Comparison of ENCODE assay signal across 11 cellular contexts in the genomic region with DNA sequence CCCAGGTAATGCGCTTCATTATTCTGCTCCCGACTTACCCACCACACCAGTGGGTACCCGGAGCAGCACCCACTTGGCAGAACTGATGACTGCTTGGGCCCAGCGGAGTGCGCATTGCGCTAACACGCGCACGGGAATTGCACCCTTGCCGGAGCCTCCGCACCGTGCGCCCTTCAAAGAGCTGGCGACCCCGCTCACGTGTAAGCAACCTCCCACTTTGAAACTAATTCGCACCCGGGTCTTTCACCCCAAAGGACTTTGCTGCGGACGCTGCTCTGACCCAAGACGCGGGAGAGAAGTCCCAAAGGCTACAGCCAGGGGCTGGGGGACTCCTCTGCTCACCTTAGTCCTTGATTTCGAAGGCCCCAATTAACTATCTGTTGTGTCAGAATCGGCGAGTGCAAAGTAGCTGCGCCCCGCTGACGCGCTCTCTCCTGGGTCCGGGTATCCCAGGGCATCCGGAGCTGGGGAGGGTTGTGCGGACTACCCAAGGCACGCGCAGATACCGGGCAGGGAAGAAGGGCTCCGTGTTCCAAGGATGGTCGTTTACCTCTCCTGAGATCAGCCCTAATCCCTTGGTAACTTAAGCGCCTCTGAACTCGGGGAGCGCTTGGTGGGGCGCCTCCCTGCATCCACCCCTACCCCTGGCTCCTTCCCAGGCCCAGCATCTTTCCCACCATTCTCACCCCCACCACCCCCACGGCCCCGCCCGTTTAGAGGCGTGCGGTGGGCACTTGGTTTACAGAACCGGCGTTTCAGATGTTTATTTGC. TPM values are rescaled to one million over a fixed set of nuclear protein-coding genes. Genes with fewer than 3 reads are reported as not detected.
DNase-seq lines count a peak whose midpoint lies in the region; ATAC-seq, FAIRE-seq and TF ChIP-seq lines count a peak whose summit lies in the region.
"Had no signal": no experiment of that assay in that cellular context is flagged by ENCODE, and none has a peak within 500 bp of the region (broad histone marks: within the 10 kb centered on the region; RNA-seq: fewer than 3 reads in every experiment).

No MANE protein-coding gene starts in this region.

- H3K9ac ChIP-seq in HUES48 (ENCODE audit: low read depth, low read length), result no peak overlapping the region
- no peak overlapping the region for H3K9ac ChIP-seq in HepG2 (ENCODE audit: insufficient read depth, low read depth, low read length)

- H3K36me3 ChIP-seq in HUES48 (ENCODE audit: control insufficient read depth, insufficient read depth, low read length), result no peaks in the 10 kb centered on the region
- no peaks in the 10 kb centered on the region for H3K36me3 ChIP-seq in HepG2 (replicated peaks in 1 of 2; ENCODE audit: control insufficient read depth in 1 of 2, insufficient read depth in 2 of 2, low read length in 2 of 2)
- H3K36me3 ChIP-seq in suprapubic skin, result no peaks in the 10 kb centered on the region
- H3K36me3 ChIP-seq: neutrophil had no signal

- TF ChIP-seq RAD21 in HepG2 (CRISPR knock-in tag; IDR thresholded peaks at IDR 0.05), result no peak

- H2AFZ ChIP-seq in HepG2 (ENCODE audit: low read length), result no peak overlapping the region

- H3K27me3 Mint-ChIP-seq in activated CD4-positive, alpha-beta memory T cell treated with anti-CD3 and anti-CD28 coated beads for 36 hours, result peaks cover 81% of the 10 kb centered on the region

- TF ChIP-seq POLR2A in HepG2 (IDR thresholded peaks at IDR 0.05; ENCODE audit: insufficient read depth in 1 of 2, low read depth in 2 of 2, low read length in 2 of 2) (no peak), suprapubic skin (IDR thresholded peaks at IDR 0.05) (no peak)

- FAIRE-seq in HepG2 (lab: Jason Lieb, UNC), result no peak
- FAIRE-seq: G401.6 had no signal

- no peaks in the 10 kb centered on the region for H3K36me3 Mint-ChIP-seq in activated CD4-positive, alpha-beta memory T cell treated with anti-CD3 and anti-CD28 coated beads for 36 hours

- intact Hi-C loops in HepG2 (cut with micrococcal nuclease; ENCODE audit: unreplicated experiment), result no loop called here
- intact Hi-C loops in activated CD4-positive, alpha-beta memory T cell treated with anti-CD3 and anti-CD28 coated beads for 36 hours (cut with micrococcal nuclease), result loop anchor here (2.0 kb wide), 1 partner anchor 14 kb away; a partner anchor contains a TSS

- peak overlapping the region; percentile 39; the same call in 1 of the 2 replicates for H3K4me2 ChIP-seq in HepG2 (ENCODE audit: low read depth, low read length)

- H3K4me3 Mint-ChIP-seq in activated CD4-positive, alpha-beta memory T cell treated with anti-CD3 and anti-CD28 coated beads for 36 hours, result no peak overlapping the region
- H3K4me3 Mint-ChIP-seq: central memory CD8-positive, alpha-beta T cell had no signal

- peaks cover 3% of the 10 kb centered on the region; the same call in 1 of the 2 replicates for H4K20me1 ChIP-seq in HepG2 (ENCODE audit: insufficient read depth, low read length)

- H3K9me3 Mint-ChIP-seq in activated CD4-positive, alpha-beta memory T cell treated with anti-CD3 and anti-CD28 coated beads for 36 hours, result no peaks in the 10 kb centered on the region
- H3K9me3 Mint-ChIP-seq: central memory CD8-positive, alpha-beta T cell had no signal

- no peak overlapping the region for H3K27ac ChIP-seq in HUES48 (ENCODE audit: low read depth, low read length)
- H3K27ac ChIP-seq in HepG2 (ENCODE audit: extremely low read length, insufficient read depth, low read length), result no peak overlapping the region
- H3K27ac ChIP-seq in suprapubic skin, result no peak overlapping the region
- H3K27ac ChIP-seq: neutrophil had no signal

- WGBS in HepG2 (ENCODE audit: low lambda C conversion rate), result 42% methylated on average over 44 of the region's 48 CpGs
- WGBS in suprapubic skin, result 14% methylated on average over 43 of the region's 48 CpGs

- peaks cover 34% of the 10 kb centered on the region for H3K4me1 ChIP-seq in HUES48 (ENCODE audit: control insufficient read depth, insufficient read depth, low read length)
- 0 out of 2 replicates have a peak, but pooled peaks cover 12% of the 10 kb centered on the region for H3K4me1 ChIP-seq in HepG2 (ENCODE audit: insufficient read depth, low read length)
- H3K4me1 ChIP-seq in suprapubic skin, result peaks cover 33% of the 10 kb centered on the region

- H3K9me3 ChIP-seq in HUES48 (ENCODE audit: control insufficient read depth, insufficient read depth, low read length) (no peaks in the 10 kb centered on the region), HepG2 (ENCODE audit: low read length) (no peaks in the 10 kb centered on the region), suprapubic skin (no peaks in the 10 kb centered on the region)
- H3K9me3 ChIP-seq: neutrophil had no signal

- no peak overlapping the region for H3K27ac Mint-ChIP-seq in activated CD4-positive, alpha-beta memory T cell treated with anti-CD3 and anti-CD28 coated beads for 36 hours

- TF ChIP-seq EP300 in HepG2 (IDR thresholded peaks at IDR 0.05; ENCODE audit: low read depth in 2 of 2, low read length in 2 of 2) (no peak), HepG2 (CRISPR knock-in tag; IDR thresholded peaks at IDR 0.05; ENCODE audit: borderline replicate concordance) (no peak), suprapubic skin (IDR thresholded peaks at IDR 0.05) (no peak)

- POLR2A ChIA-PET in HepG2 (lab: Yijun Ruan, JAX), result interaction anchor here (1.6 kb wide), 1 partner anchor 11 kb away, joined by 6 read pairs; no protein-coding TSS in a partner anchor
- POLR2A ChIA-PET in activated CD4-positive, alpha-beta memory T cell treated with anti-CD3 and anti-CD28 coated beads for 36 hours (lab: Charles Lee), result no interaction called here

- in situ Hi-C loops in astrocyte of the spinal cord (cut with HindIII; ENCODE audit: low sequenced_read_pairs), result no loop called here
- in situ Hi-C loops in HepG2 (cut with HindIII; ENCODE audit: extremely low pct_ligation_motif_present, low pct_unique_long_range_greater_than_20kb), result no loop called here

- H3K4me1 Mint-ChIP-seq in activated CD4-positive, alpha-beta memory T cell treated with anti-CD3 and anti-CD28 coated beads for 36 hours (ENCODE audit: low read depth), result peaks cover 10% of the 10 kb centered on the region

- no peak for DNase-seq in astrocyte of the spinal cord (ENCODE audit: low read depth, low spot score)
- DNase-seq in HepG2 (ENCODE audit: low spot score), result no peak
- no peak for DNase-seq in suprapubic skin (ENCODE audit: low spot score in 2 of 2)
- DNase-seq in NCI-H1694 (lab: John Stamatoyannopoulos, UW), result no peak
- no peak for DNase-seq in activated CD4-positive, alpha-beta memory T cell treated with anti-CD3 and anti-CD28 coated beads for 36 hours

- no TSS peak for BruUV-seq in HepG2 (replicated peaks; lab: Mats Ljungman, UMichigan)

- CTCF ChIA-PET in HepG2 (lab: Yijun Ruan, JAX; ENCODE audit: low intra/inter-chr PET ratio, low total read pairs), result interaction anchor here (1.0 kb wide), 1 partner anchor 15 kb away, joined by 3 read pairs; no protein-coding TSS in a partner anchor
- CTCF ChIA-PET in activated CD4-positive, alpha-beta memory T cell treated with anti-CD3 and anti-CD28 coated beads for 36 hours (lab: Charles Lee), result interaction anchor here (0.6 to 3.0 kb wide), 5 partner anchors 8 to 1157 kb away, joined by 3 to 15 read pairs (median 5); no protein-coding TSS in a partner anchor

- TF ChIP-seq CTCF in astrocyte of the spinal cord (IDR thresholded peaks at IDR 0.05; ENCODE audit: low read depth, low read length) (no peak), HepG2 (CRISPR knock-in tag; IDR thresholded peaks at IDR 0.05) (no peak), suprapubic skin (IDR thresholded peaks at IDR 0.05) (no peak)

- H3K79me2 ChIP-seq in HepG2 (ENCODE audit: insufficient read depth, low read length), result no peaks in the 10 kb centered on the region

- H3K4me3 ChIP-seq in HUES48 (ENCODE audit: low read depth, low read length), result peak overlapping the region; percentile 56
- peak overlapping the region; percentile 15 for H3K4me3 ChIP-seq in astrocyte of the spinal cord (ENCODE audit: low read depth, low read length)
- H3K4me3 ChIP-seq in HepG2 (replicated peaks in 1 of 3; ENCODE audit: insufficient read depth in 1 of 3, low read depth in 2 of 3, low read length in 3 of 3), result no peak overlapping the region; a peak in 1 of 6 replicates
- H3K4me3 ChIP-seq in suprapubic skin, result peak overlapping the region; percentile 35

- H3K27me3 ChIP-seq in HUES48 (ENCODE audit: control insufficient read depth, insufficient read depth, low read length) (peaks cover 87% of the 10 kb centered on the region), HepG2 (ENCODE audit: control insufficient read depth in 1 of 2, insufficient read depth in 2 of 2, low read length in 2 of 2) (peaks cover 20 to 92% of the 10 kb centered on the region in 2 experiments; a peak in 4 of 5 replicates), suprapubic skin (peaks cover 100% of the 10 kb centered on the region)

- ATAC-seq in HepG2 (peak; percentile 10), GM19328 (IDR thresholded peaks at IDR 0.05; ENCODE audit: unreplicated experiment) (no peak), GM21576 (IDR thresholded peaks at IDR 0.05; ENCODE audit: unreplicated experiment) (no peak)

RNA-seq across cellular contexts. Expression of a gene that starts 13.1 kb away (rescaled TPM):
- total RNA-seq in HepG2 (2016; rRNA removed; fragmentation: Illumina TruSeq; extraction: Trizol), result 5.2 and 5.5 TPM in 2 replicates
- 33.3 and 40.2 TPM in 2 replicates for total RNA-seq in HepG2 (2016; cell fraction: cytosol; rRNA removed; fragmentation: Illumina TruSeq; extraction: Trizol; ENCODE audit: low read depth)
- total RNA-seq in HepG2 (2016; cell fraction: insoluble cytoplasmic fraction; rRNA removed; fragmentation: Illumina TruSeq; extraction: Trizol), result 4.6 and 5.5 TPM in 2 replicates
- total RNA-seq in HepG2 (2016; cell fraction: membrane; rRNA removed; fragmentation: Illumina TruSeq; extraction: Trizol), result 10.3 and 11.5 TPM in 2 replicates
- total RNA-seq in HepG2 (2016; cell fraction: nucleus; rRNA removed; fragmentation: Illumina TruSeq; extraction: Trizol), result 14.8 and 18.4 TPM in 2 replicates
- 2.5 and 4.3 TPM in 2 replicates for polyA plus RNA-seq in HepG2 (2011; rRNA removed)
- polyA plus RNA-seq in HepG2 (2011; cell fraction: cytosol; rRNA removed), result 1.4 and 1.8 TPM in 2 replicates
- 10.0 and 10.6 TPM in 2 replicates for polyA plus RNA-seq in HepG2 (2011; cell fraction: nucleus; rRNA removed)
- 2.3 and 3.7 TPM in 2 replicates for polyA plus RNA-seq in HepG2 (2012)
- 0.33 and 0.40 TPM in 2 replicates for polyA plus RNA-seq in HepG2 (2016; cell fraction: cytosol; fragmentation: Illumina TruSeq; extraction: Trizol; ENCODE audit: low read depth)
- polyA plus RNA-seq in HepG2 (2016; cell fraction: insoluble cytoplasmic fraction; fragmentation: Illumina TruSeq; extraction: Trizol; ENCODE audit: low read depth), result 6.6 and 7.2 TPM in 2 replicates
- polyA plus RNA-seq in HepG2 (2016; cell fraction: membrane; fragmentation: Illumina TruSeq; extraction: Trizol; ENCODE audit: low read depth), result 1.7 and 1.9 TPM in 2 replicates
- 12.5 and 13.9 TPM in 2 replicates for polyA plus RNA-seq in HepG2 (2016; cell fraction: nucleus; fragmentation: Illumina TruSeq; extraction: Trizol; ENCODE audit: insufficient read depth, low read depth)
- 4.6 and 7.1 TPM in 2 replicates for polyA minus RNA-seq in HepG2 (2011; rRNA and poly(A)+ RNA removed; ENCODE audit: low replicate concordance)
- polyA minus RNA-seq in HepG2 (2011; cell fraction: cytosol; rRNA and poly(A)+ RNA removed), result 2.8 and 3.7 TPM in 2 replicates
- 19.8 and 22.8 TPM in 2 replicates for polyA minus RNA-seq in HepG2 (2011; cell fraction: nucleus; rRNA and poly(A)+ RNA removed)
- total RNA-seq in suprapubic skin, result 10 to 100 TPM in 1 of 4 donors, 1 to 10 TPM in 3; 2.9 to 12.1 (median 3.9) TPM
- total RNA-seq in activated CD4-positive, alpha-beta memory T cell treated with anti-CD3 and anti-CD28 coated beads for 36 hours, result under 1 TPM; 0.17 to 0.19 TPM

Comparison
In these comparisons a context has a peak if more than half of its experiments do, and no peak if none do; other contexts are left out.
1. H3K4me3 ChIP-seq: peak in HUES48 (single experiment), astrocyte of the spinal cord (single experiment) and suprapubic skin (single experiment); none in HepG2 (0 of 3).